14 cellular contexts compared by ENCODE assay signal in genomic region chr7:16271990-16272665, GRCh38.
DNase-seq lines count a peak whose midpoint lies in the region; ATAC-seq, FAIRE-seq and TF ChIP-seq lines count a peak whose summit lies in the region.
"Had no signal": no experiment of that assay in that cellular context is flagged by ENCODE, and none has a peak within 500 bp of the region (broad histone marks: within the 10 kb centered on the region; RNA-seq: fewer than 3 reads in every experiment).

No MANE protein-coding gene starts in this region.

- H4K8ac ChIP-seq in H1 (ENCODE audit: extremely low read depth, insufficient read depth, low read length) = no peak overlapping the region

- H3K27me3 ChIP-seq in GM23248 (replicated peaks; ENCODE audit: insufficient read depth) = no peaks in the 10 kb centered on the region
- H3K27me3 ChIP-seq in NT2/D1 (ENCODE audit: insufficient read depth, insufficient read length) = no peaks in the 10 kb centered on the region
- no peaks in the 10 kb centered on the region for H3K27me3 ChIP-seq in H1 (replicated peaks in 1 of 4; ENCODE audit: control insufficient read depth in 3 of 4, extremely low read depth in 1 of 4, insufficient read depth in 3 of 4, low read length in 3 of 4)
- H3K27me3 ChIP-seq in CD8-positive, alpha-beta T cell (ENCODE audit: insufficient read depth, low read length) = no peaks in the 10 kb centered on the region
- H3K27me3 ChIP-seq: BE2C had no signal

- peak; percentile 55 for DNase-seq in GM23248
- peak; percentile 51 for DNase-seq in NT2/D1 (ENCODE audit: low read depth, low spot score)
- DNase-seq in H1 (ENCODE audit: low read depth in 1 of 2, low spot score in 2 of 2) = no peak
- DNase-seq in neural crest cell (ENCODE audit: low read depth, low spot score) = no peak
- DNase-seq in CD8-positive, alpha-beta T cell = no peak
- DNase-seq in mucosa of descending colon = no peak
- DNase-seq in activated CD4-positive, alpha-beta T cell treated with anti-CD3 and anti-CD28 coated beads, Interleukin-2, amount 50 U/mL, for 48 hours = no peak
- DNase-seq in germinal center (ENCODE audit: low spot score) = no peak
- DNase-seq: amygdala; BE2C; NCI-H1092; nucleus accumbens; small intestine; stimulated activated naive CD4-positive, alpha-beta T cell had no signal

- no peak for FAIRE-seq in H1 (lab: Jason Lieb, UNC)
- FAIRE-seq: small intestine had no signal

- no peak overlapping the region for H2AFZ ChIP-seq in GM23248
- no peak overlapping the region; the same call in 1 of the 2 replicates for H2AFZ ChIP-seq in H1 (ENCODE audit: low read length)

- H4K91ac ChIP-seq in H1 (replicated peaks; ENCODE audit: insufficient read length, low read length) = no peak overlapping the region

- no peak overlapping the region for H2BK5ac ChIP-seq in H1 (ENCODE audit: low read depth, low read length)

- H3K79me2 ChIP-seq in GM23248 (ENCODE audit: insufficient read depth) = no peaks in the 10 kb centered on the region
- no peaks in the 10 kb centered on the region for H3K79me2 ChIP-seq in H1 (ENCODE audit: control insufficient read depth in 1 of 2, insufficient read depth in 2 of 2, low read length in 2 of 2)

- POLR2A ChIA-PET in H1 (lab: Charles Lee; ENCODE audit: partially characterized antibody) = no interaction called here
- POLR2A ChIA-PET in CD8-positive, alpha-beta T cell (lab: Charles Lee) = interaction anchor here (1.0 kb wide), 1 partner anchor 48 kb away, joined by 3 read pairs; no protein-coding TSS in a partner anchor

- H3K9ac ChIP-seq in GM23248 (no peak overlapping the region), NT2/D1 (ENCODE audit: insufficient read length, low read depth) (no peak overlapping the region), H1 (replicated peaks in 1 of 4; ENCODE audit: extremely low read depth in 1 of 4, low read depth in 3 of 4, low read length in 3 of 4) (no peak overlapping the region)

- H4K20me1 ChIP-seq in GM23248 (ENCODE audit: insufficient read depth) (no peaks in the 10 kb centered on the region), H1 (replicated peaks in 1 of 2; ENCODE audit: control insufficient read depth in 1 of 2, insufficient read depth in 2 of 2, low read length in 2 of 2) (no peaks in the 10 kb centered on the region)

- no peak overlapping the region for H2BK12ac ChIP-seq in H1 (ENCODE audit: low read depth, low read length)

- H3K4me3 Mint-ChIP-seq in neural crest cell = no peak overlapping the region
- H3K4me3 Mint-ChIP-seq in CD8-positive, alpha-beta T cell = no peak overlapping the region

- H4K5ac ChIP-seq in H1 (ENCODE audit: insufficient read length, low read depth, low read length) = no peak overlapping the region

- no peak overlapping the region for H3K14ac ChIP-seq in H1 (ENCODE audit: insufficient read length)

- ATAC-seq in CD8-positive, alpha-beta T cell = no peak
- no peak for ATAC-seq in mucosa of descending colon

- peaks cover 14% of the 10 kb centered on the region; the same call in 1 of the 2 replicates for H3F3A ChIP-seq in GM23248 (ENCODE audit: insufficient read depth)

- H3K4me2 ChIP-seq in GM23248 (ENCODE audit: unreplicated experiment) (no peak overlapping the region), H1 (ENCODE audit: insufficient read depth in 1 of 2, low read depth in 2 of 2, low read length in 2 of 2) (no peak overlapping the region)

- H3K4ac ChIP-seq in H1 (replicated peaks; ENCODE audit: insufficient read length, low read depth, low read length) = no peak overlapping the region

- in situ Hi-C loops in GM23248 (cut with MboI) = no loop called here

- H3K18ac ChIP-seq in H1 (ENCODE audit: extremely low read depth, low read length) = no peak overlapping the region

- no peak for TF ChIP-seq CTCF in H1 (IDR thresholded peaks at IDR 0.05; ENCODE audit: control extremely low read depth in 1 of 3, insufficient read depth in 1 of 3, low read depth in 1 of 3, low read length in 3 of 3)
- no peak for TF ChIP-seq CTCF in neural crest cell (conservative IDR thresholded peaks at IDR 0.05)
- TF ChIP-seq CTCF in CD8-positive, alpha-beta T cell (IDR thresholded peaks at IDR 0.05) = no peak
- TF ChIP-seq CTCF in mucosa of descending colon (IDR thresholded peaks at IDR 0.05) = no peak

- H2BK15ac ChIP-seq in H1 (ENCODE audit: low read length) = no peak overlapping the region

- H3K36me3 ChIP-seq in GM23248 (ENCODE audit: low read depth) (no peaks in the 10 kb centered on the region), NT2/D1 (ENCODE audit: insufficient read depth, insufficient read length, low read length) (no peaks in the 10 kb centered on the region), H1 (ENCODE audit: control insufficient read depth in 2 of 4, insufficient read depth in 4 of 4, low read length in 3 of 4) (no peaks in the 10 kb centered on the region), mucosa of descending colon (ENCODE audit: low read depth) (no peaks in the 10 kb centered on the region)
- no peaks in the 10 kb centered on the region for H3K36me3 ChIP-seq in CD8-positive, alpha-beta T cell (ENCODE audit: insufficient read depth, low read length)
- H3K36me3 ChIP-seq: BE2C had no signal

- peak overlapping the region; percentile 89 for H3K27ac Mint-ChIP-seq in neural crest cell (ENCODE audit: unreplicated experiment)
- no peak overlapping the region for H3K27ac Mint-ChIP-seq in CD8-positive, alpha-beta T cell

- no peak for TF ChIP-seq RAD21 in H1 (IDR thresholded peaks at IDR 0.05 in 1 of 2, conservative IDR thresholded peaks at IDR 0.05 in 1 of 2; ENCODE audit: low read depth in 2 of 2, low read length in 2 of 2)

- H3K23me2 ChIP-seq in H1 (ENCODE audit: low read depth, low read length) = no peaks in the 10 kb centered on the region

- H3K79me1 ChIP-seq in H1 (ENCODE audit: low read depth, low read length) = no peaks in the 10 kb centered on the region

- no peaks in the 10 kb centered on the region for H3K27me3 Mint-ChIP-seq in neural crest cell (ENCODE audit: low read depth)
- no peaks in the 10 kb centered on the region for H3K27me3 Mint-ChIP-seq in CD8-positive, alpha-beta T cell (ENCODE audit: low read depth)

- CTCF ChIA-PET in H1 (lab: Charles Lee; ENCODE audit: partially characterized antibody) = interaction anchor here (0.5 kb wide), 1 partner anchor 8 kb away, joined by 3 read pairs; no protein-coding TSS in a partner anchor
- CTCF ChIA-PET in CD8-positive, alpha-beta T cell (lab: Charles Lee) = no interaction called here

- no peak for TF ChIP-seq POLR2A in H1 (IDR thresholded peaks at IDR 0.05; ENCODE audit: control extremely low read depth in 1 of 2, low read depth in 2 of 2, low read length in 2 of 2)

- H3K9me3 ChIP-seq in GM23248 (ENCODE audit: low read depth) (no peaks in the 10 kb centered on the region), NT2/D1 (ENCODE audit: insufficient read depth, low read length) (no peaks in the 10 kb centered on the region), H1 (ENCODE audit: insufficient read depth in 2 of 2, low read depth in 1 of 2, low read length in 1 of 2) (no peaks in the 10 kb centered on the region), mucosa of descending colon (no peaks in the 10 kb centered on the region)
- no peaks in the 10 kb centered on the region for H3K9me3 ChIP-seq in CD8-positive, alpha-beta T cell (ENCODE audit: low read length)
- H3K9me3 ChIP-seq: BE2C had no signal

- intact Hi-C loops in CD8-positive, alpha-beta T cell (cut with DNase I, micrococcal nuclease) = no loop called here
- intact Hi-C loops in mucosa of descending colon (cut with DNase I, micrococcal nuclease) = no loop called here

- H3K23ac ChIP-seq in H1 (ENCODE audit: insufficient read length) = no peak overlapping the region

- H3K36me3 Mint-ChIP-seq in neural crest cell (ENCODE audit: low read depth) = no peaks in the 10 kb centered on the region
- no peaks in the 10 kb centered on the region for H3K36me3 Mint-ChIP-seq in CD8-positive, alpha-beta T cell

- no peak for TF ChIP-seq EP300 in H1 (IDR thresholded peaks at IDR 0.05; ENCODE audit: borderline replicate concordance in 1 of 2, low read depth in 2 of 2, low read length in 2 of 2)

- no peak overlapping the region for H3K4me3 ChIP-seq in GM23248
- no peak overlapping the region for H3K4me3 ChIP-seq in NT2/D1 (ENCODE audit: insufficient read length, low read depth)
- no peak overlapping the region for H3K4me3 ChIP-seq in H1 (ENCODE audit: extremely low read depth in 1 of 4, insufficient read depth in 2 of 4, low read depth in 3 of 4, low read length in 4 of 4)
- H3K4me3 ChIP-seq in CD8-positive, alpha-beta T cell (ENCODE audit: low read depth, low read length) = no peak overlapping the region
- H3K4me3 ChIP-seq in mucosa of descending colon = no peak overlapping the region

- no peak overlapping the region for H2AK5ac ChIP-seq in H1 (ENCODE audit: low read depth, low read length)

- WGBS in GM23248 (ENCODE audit: low coverage in 1 of 2, low lambda C conversion rate in 2 of 2, missing lambda C conversion rate in 2 of 2), 2 experiments = 19 to 24% methylated on average over 2 of the region's 2 CpGs
- WGBS in H1 (ENCODE audit: extremely low coverage in 1 of 2, insufficient coverage in 1 of 2, insufficient read length in 1 of 2, insufficient replicate concordance in 2 of 2, low coverage in 1 of 2, low lambda C conversion rate in 2 of 2, missing lambda C conversion rate in 1 of 2), 2 experiments = 27% methylated on average over 2 of the region's 2 CpGs; no CpG with 5 or more reads in 1 of the 2 experiments

- no peaks in the 10 kb centered on the region for H3K9me2 ChIP-seq in GM23248 (ENCODE audit: insufficient read depth)

- H2BK20ac ChIP-seq in H1 (ENCODE audit: low read length) = no peak overlapping the region

- no peak overlapping the region for H2BK120ac ChIP-seq in H1 (replicated peaks; ENCODE audit: low read depth, low read length)

- no peak overlapping the region for H3K56ac ChIP-seq in H1 (replicated peaks; ENCODE audit: insufficient read length, low read depth, low read length)

- no peaks in the 10 kb centered on the region for H3K9me3 Mint-ChIP-seq in neural crest cell
- H3K9me3 Mint-ChIP-seq in CD8-positive, alpha-beta T cell = no peaks in the 10 kb centered on the region

- H3K4me1 Mint-ChIP-seq in neural crest cell = peaks cover 15% of the 10 kb centered on the region
- no peaks in the 10 kb centered on the region for H3K4me1 Mint-ChIP-seq in CD8-positive, alpha-beta T cell (ENCODE audit: low read depth)

- H3K27ac ChIP-seq in GM23248 = no peak overlapping the region
- H3K27ac ChIP-seq in H1 (ENCODE audit: low read depth, low read length) = no peak overlapping the region
- no peak overlapping the region for H3K27ac ChIP-seq in CD8-positive, alpha-beta T cell (ENCODE audit: low read depth, low read length)

- H3K4me1 ChIP-seq in GM23248 (ENCODE audit: insufficient read depth) = peaks cover 16% of the 10 kb centered on the region
- no peaks in the 10 kb centered on the region for H3K4me1 ChIP-seq in NT2/D1 (ENCODE audit: insufficient read depth, insufficient read length)
- 0 out of 7 replicates have a peak, but pooled peaks cover 0 to 6% (median 0%) of the 10 kb centered on the region in 4 experiments for H3K4me1 ChIP-seq in H1 (replicated peaks in 1 of 4; ENCODE audit: control insufficient read depth in 3 of 4, insufficient read depth in 4 of 4, low read length in 3 of 4)
- H3K4me1 ChIP-seq in CD8-positive, alpha-beta T cell (ENCODE audit: insufficient read depth, low read length) = no peaks in the 10 kb centered on the region
- no peaks in the 10 kb centered on the region for H3K4me1 ChIP-seq in mucosa of descending colon (ENCODE audit: low read depth)

TF ChIP-seq in H1, 55 proteins besides CTCF, POLR2A, EP300 and RAD21 (continues in another document):
- TF ChIP-seq TBP (IDR thresholded peaks at IDR 0.05; ENCODE audit: low read depth, low read length) (no peak), HDAC6 (IDR thresholded peaks at IDR 0.05; ENCODE audit: low read depth, low read length) (no peak)

Comparison
In these comparisons a context has a peak if more than half of its experiments do, and no peak if none do; other contexts are left out.
1. DNase-seq: peak in GM23248 (single experiment) and NT2/D1 (single experiment); none in H1 (0 of 2), neural crest cell (single experiment), CD8-positive, alpha-beta T cell (0 of 7), mucosa of descending colon (0 of 3), activated CD4-positive, alpha-beta T cell treated with anti-CD3 and anti-CD28 coated beads, Interleukin-2, amount 50 U/mL, for 48 hours (0 of 2) and germinal center (single experiment).